In genomic region chr15:67225336-67225735, GRCh38 we compare ENCODE assay signal across 16 cellular contexts. TPM values are rescaled to one million over a fixed set of nuclear protein-coding genes. Genes with fewer than 3 reads are reported as not detected.
DNase-seq lines count a peak whose midpoint lies in the region; ATAC-seq, FAIRE-seq and TF ChIP-seq lines count a peak whose summit lies in the region.
"Had no signal": no experiment of that assay in that cellular context is flagged by ENCODE, and none has a peak within 500 bp of the region (broad histone marks: within the 10 kb centered on the region; RNA-seq: fewer than 3 reads in every experiment).

No MANE protein-coding gene starts in this region.

- CTCF ChIA-PET in mammary epithelial cell (lab: Charles Lee; ENCODE audit: low non-redundant PET) = no interaction called here

- in situ Hi-C loops in mammary epithelial cell (cut with MboI; ENCODE audit: low sequenced_read_pairs in 2 of 2) = no loop called here

- no peak for FAIRE-seq in GM12892 (lab: Jason Lieb, UNC)

- no peak for TF ChIP-seq CTCF in HFFc6 (IDR thresholded peaks at IDR 0.05)
- TF ChIP-seq CTCF in mammary epithelial cell (conservative IDR thresholded peaks at IDR 0.05 in 1 of 2, IDR thresholded peaks at IDR 0.05 in 1 of 2; ENCODE audit: extremely low read depth in 1 of 2, insufficient read depth in 1 of 2, low read depth in 1 of 2, low read length in 2 of 2) = no peak
- TF ChIP-seq CTCF in fibroblast of villous mesenchyme (IDR thresholded peaks at IDR 0.05; ENCODE audit: insufficient read depth, low read depth, low read length) = no peak

- peak overlapping the region; percentile 95 for H3K27ac ChIP-seq in mammary epithelial cell (ENCODE audit: insufficient read depth, low read depth, low read length)
- H3K27ac ChIP-seq: adrenal gland, sigmoid colon, thyroid gland had no signal

- peak overlapping the region; percentile 72; the same call in 1 of the 2 replicates for H3K27ac Mint-ChIP-seq in HFFc6
- no peak overlapping the region for H3K27ac Mint-ChIP-seq in activated T-cell treated with anti-CD3 and anti-CD28 coated beads, Interleukin-2, amount 50 U/mL, for 72 hours
- H3K27ac Mint-ChIP-seq: activated T-helper 2 cell treated with anti-CD3 and anti-CD28 coated beads, Interferon-gamma antibody, Interleukin-2, Interleukin-4, amounts not matched to agents 10 μg/mL and 5 μg/mL and 100 μg/mL, durations not matched to agents 14 hours and 24 hours and 36 hours; CD4-positive, CD25-positive, alpha-beta regulatory T cell; dendritic cell treated with granulocyte-macrophage colony-stimulating factor and Interleukin-4, amounts not matched to agents 40 ng/mL and 50 ng/mL, for 4 days had no signal

- H3K79me2 ChIP-seq in mammary epithelial cell (ENCODE audit: insufficient read depth, low read length) = peaks cover 24% of the 10 kb centered on the region

- H3K9me3 Mint-ChIP-seq in HFFc6 = no peaks in the 10 kb centered on the region
- no peaks in the 10 kb centered on the region for H3K9me3 Mint-ChIP-seq in activated T-cell treated with anti-CD3 and anti-CD28 coated beads, Interleukin-2, amount 50 U/mL, for 72 hours
- H3K9me3 Mint-ChIP-seq: activated T-helper 2 cell treated with anti-CD3 and anti-CD28 coated beads, Interferon-gamma antibody, Interleukin-2, Interleukin-4, amounts not matched to agents 10 μg/mL and 5 μg/mL and 100 μg/mL, durations not matched to agents 14 hours and 24 hours and 36 hours; CD4-positive, CD25-positive, alpha-beta regulatory T cell; dendritic cell treated with granulocyte-macrophage colony-stimulating factor and Interleukin-4, amounts not matched to agents 40 ng/mL and 50 ng/mL, for 4 days had no signal

- H3K9ac ChIP-seq in mammary epithelial cell (ENCODE audit: insufficient read depth, low read length) = peak overlapping the region; percentile 61

- peak overlapping the region; percentile 67 for H3K4me2 ChIP-seq in mammary epithelial cell (ENCODE audit: insufficient read depth, low read depth, low read length)

- H3K27me3 ChIP-seq in mammary epithelial cell (ENCODE audit: insufficient read depth, low read length) = no peaks in the 10 kb centered on the region
- H3K27me3 ChIP-seq: adrenal gland, sigmoid colon, thyroid gland had no signal

- peaks cover 29% of the 10 kb centered on the region for H3K4me1 Mint-ChIP-seq in HFFc6 (ENCODE audit: low read depth)
- H3K4me1 Mint-ChIP-seq in activated T-cell treated with anti-CD3 and anti-CD28 coated beads, Interleukin-2, amount 50 U/mL, for 72 hours (ENCODE audit: low read depth) = peaks cover 8% of the 10 kb centered on the region

- peaks cover 27% of the 10 kb centered on the region for H3K36me3 Mint-ChIP-seq in HFFc6 (ENCODE audit: low read depth)
- H3K36me3 Mint-ChIP-seq in activated T-cell treated with anti-CD3 and anti-CD28 coated beads, Interleukin-2, amount 50 U/mL, for 72 hours (ENCODE audit: insufficient read depth in 2 of 2) = peaks cover 4 to 9% of the 10 kb centered on the region in 2 donors

- peaks cover 2% of the 10 kb centered on the region for H3K36me3 ChIP-seq in mammary epithelial cell (ENCODE audit: insufficient read depth, low read length)
- H3K36me3 ChIP-seq: adrenal gland had no signal

- TF ChIP-seq POLR2A in GM12892 (IDR thresholded peaks at IDR 0.05; ENCODE audit: low read depth, low read length) = no peak

- no peaks in the 10 kb centered on the region for H4K20me1 ChIP-seq in mammary epithelial cell (ENCODE audit: insufficient read depth, low read length)

- WGBS in mammary epithelial cell (ENCODE audit: low coverage, missing lambda C conversion rate) = 78% methylated on average over 2 of the region's 2 CpGs

- no peak overlapping the region for H3K4me3 Mint-ChIP-seq in HFFc6
- no peak overlapping the region for H3K4me3 Mint-ChIP-seq in activated T-cell treated with anti-CD3 and anti-CD28 coated beads, Interleukin-2, amount 50 U/mL, for 72 hours
- H3K4me3 Mint-ChIP-seq: CD4-positive, CD25-positive, alpha-beta regulatory T cell; dendritic cell treated with granulocyte-macrophage colony-stimulating factor and Interleukin-4, amounts not matched to agents 40 ng/mL and 50 ng/mL, for 4 days had no signal

- no peak overlapping the region for H2AFZ ChIP-seq in mammary epithelial cell (ENCODE audit: low read depth, low read length)

- BruUV-seq in mammary epithelial cell (replicated peaks; lab: Mats Ljungman, UMichigan) = TSS peak; percentile 74

- intact Hi-C loops in mammary epithelial cell (cut with micrococcal nuclease) = loop anchor here (1.0 to 2.0 kb wide), 4 partner anchors 15 to 119 kb away; partner anchors contain the start of genes AAGAB and IQCH

- DNase-seq in HFFc6 (peak; percentile 54), mammary epithelial cell (peak; percentile 78), fibroblast of villous mesenchyme (ENCODE audit: low read depth) (peak; percentile 87), GM12892 (ENCODE audit: insufficient read length) (no peak), T-helper 9 cell (no peak), SKM-1 treated with dmso at 0.1 percent for 144 hours (lab: John Stamatoyannopoulos, UW; ENCODE audit: unreplicated experiment) (no peak)
- DNase-seq in activated T-cell treated with anti-CD3 and anti-CD28 coated beads, Interleukin-2, amount 50 U/mL, for 72 hours = no peak
- DNase-seq: adrenal gland; CD4-positive, CD25-positive, alpha-beta regulatory T cell; erythroblast; occipital lobe; sigmoid colon; T-helper 1 cell; thyroid gland had no signal

- H3K27me3 Mint-ChIP-seq in HFFc6 (ENCODE audit: insufficient read depth) = no peaks in the 10 kb centered on the region
- H3K27me3 Mint-ChIP-seq in activated T-cell treated with anti-CD3 and anti-CD28 coated beads, Interleukin-2, amount 50 U/mL, for 72 hours (ENCODE audit: low read depth) = no peaks in the 10 kb centered on the region
- H3K27me3 Mint-ChIP-seq: CD4-positive, CD25-positive, alpha-beta regulatory T cell; dendritic cell treated with granulocyte-macrophage colony-stimulating factor and Interleukin-4, amounts not matched to agents 40 ng/mL and 50 ng/mL, for 4 days had no signal

- dilution Hi-C loops in mammary epithelial cell (cut with HindIII; ENCODE audit: low sequenced_read_pairs) = loop anchor here (5.0 kb wide), 1 partner anchor 78 kb away; no protein-coding TSS in a partner anchor

- H3K4me3 ChIP-seq in mammary epithelial cell (replicated peaks in 1 of 3; ENCODE audit: insufficient read depth in 1 of 3, low read depth in 2 of 3, low read length in 3 of 3) (no peak overlapping the region), fibroblast of villous mesenchyme (ENCODE audit: low read depth, low read length) (no peak overlapping the region)
- H3K4me3 ChIP-seq: adrenal gland, sigmoid colon, thyroid gland had no signal

- ATAC-seq in activated T-cell treated with anti-CD3 and anti-CD28 coated beads, Interleukin-2, amount 50 U/mL, for 72 hours (replicated peaks in 1 of 2) = no peak

- H3K4me1 ChIP-seq in mammary epithelial cell (ENCODE audit: insufficient read depth, low read length) = peaks cover 33% of the 10 kb centered on the region
- H3K4me1 ChIP-seq: adrenal gland, sigmoid colon had no signal

- no peaks in the 10 kb centered on the region for H3K9me3 ChIP-seq in mammary epithelial cell (replicated peaks; ENCODE audit: insufficient read depth, low read length)
- H3K9me3 ChIP-seq: adrenal gland, sigmoid colon, thyroid gland had no signal

RNA-seq across cellular contexts. Expression of gene AAGAB, which starts 29.1 kb away (rescaled TPM):
- total RNA-seq in HFFc6 (2021; fragmentation: NEBNext Ultra II Directional; extraction: Animal tissue kit (Norgen Biotek cat#: 25700)) = 10 to 100 TPM; 41.0 to 45.7 (median 42.0) TPM
- total RNA-seq in mammary epithelial cell (10 to 100 TPM; 52.2 to 62.5 TPM), fibroblast of villous mesenchyme (45.7 and 50.1 TPM in 2 replicates)
- 44.5 TPM for polyA plus RNA-seq in mammary epithelial cell
- 90.5 TPM for polyA minus RNA-seq in mammary epithelial cell
- 26.6 TPM for polyA plus RNA-seq in GM12892 (2012; ENCODE audit: missing spikeins)
- total RNA-seq in activated T-cell treated with anti-CD3 and anti-CD28 coated beads, Interleukin-2, amount 50 U/mL, for 72 hours = 10 to 100 TPM; 51.7 to 65.0 TPM

RNA-seq across cellular contexts. Expression of gene IQCH, which starts 29.2 kb away (rescaled TPM):
- 1 to 10 TPM; 1.1 to 2.2 (median 1.5) TPM for total RNA-seq in HFFc6 (2021; fragmentation: NEBNext Ultra II Directional; extraction: Animal tissue kit (Norgen Biotek cat#: 25700))
- 1 to 10 TPM; 4.9 to 8.8 TPM for total RNA-seq in mammary epithelial cell
- 1.0 TPM for polyA plus RNA-seq in mammary epithelial cell
- polyA minus RNA-seq in mammary epithelial cell = 13.3 TPM
- total RNA-seq in fibroblast of villous mesenchyme = 2.6 and 4.7 TPM in 2 replicates
- polyA plus RNA-seq in GM12892 (2012; ENCODE audit: missing spikeins) = 1.7 TPM
- 1 to 10 TPM; 3.6 to 3.7 TPM for total RNA-seq in activated T-cell treated with anti-CD3 and anti-CD28 coated beads, Interleukin-2, amount 50 U/mL, for 72 hours
- total RNA-seq: CD4-positive, CD25-positive, alpha-beta regulatory T cell had no signal

Comparison
In these comparisons a context has a peak if more than half of its experiments do, and no peak if none do; other contexts are left out.
1. DNase-seq: peak in HFFc6 (single experiment), mammary epithelial cell (single experiment) and fibroblast of villous mesenchyme (single experiment); none in GM12892 (single experiment), T-helper 9 cell (single experiment), activated T-cell treated with anti-CD3 and anti-CD28 coated beads, Interleukin-2, amount 50 U/mL, for 72 hours (0 of 2) and SKM-1 treated with dmso at 0.1 percent for 144 hours (single experiment).